In genomic region chr17:50708050-50709000, GRCh38 we compare ENCODE assay signal across 1 cellular context.
TF ChIP-seq lines count a peak whose summit lies in the region.

No MANE protein-coding gene starts in this region.

TF ChIP-seq in K562, 482 proteins besides CTCF, POLR2A, EP300 and RAD21 (continued from another document):
- TF ChIP-seq, protein P1, sequence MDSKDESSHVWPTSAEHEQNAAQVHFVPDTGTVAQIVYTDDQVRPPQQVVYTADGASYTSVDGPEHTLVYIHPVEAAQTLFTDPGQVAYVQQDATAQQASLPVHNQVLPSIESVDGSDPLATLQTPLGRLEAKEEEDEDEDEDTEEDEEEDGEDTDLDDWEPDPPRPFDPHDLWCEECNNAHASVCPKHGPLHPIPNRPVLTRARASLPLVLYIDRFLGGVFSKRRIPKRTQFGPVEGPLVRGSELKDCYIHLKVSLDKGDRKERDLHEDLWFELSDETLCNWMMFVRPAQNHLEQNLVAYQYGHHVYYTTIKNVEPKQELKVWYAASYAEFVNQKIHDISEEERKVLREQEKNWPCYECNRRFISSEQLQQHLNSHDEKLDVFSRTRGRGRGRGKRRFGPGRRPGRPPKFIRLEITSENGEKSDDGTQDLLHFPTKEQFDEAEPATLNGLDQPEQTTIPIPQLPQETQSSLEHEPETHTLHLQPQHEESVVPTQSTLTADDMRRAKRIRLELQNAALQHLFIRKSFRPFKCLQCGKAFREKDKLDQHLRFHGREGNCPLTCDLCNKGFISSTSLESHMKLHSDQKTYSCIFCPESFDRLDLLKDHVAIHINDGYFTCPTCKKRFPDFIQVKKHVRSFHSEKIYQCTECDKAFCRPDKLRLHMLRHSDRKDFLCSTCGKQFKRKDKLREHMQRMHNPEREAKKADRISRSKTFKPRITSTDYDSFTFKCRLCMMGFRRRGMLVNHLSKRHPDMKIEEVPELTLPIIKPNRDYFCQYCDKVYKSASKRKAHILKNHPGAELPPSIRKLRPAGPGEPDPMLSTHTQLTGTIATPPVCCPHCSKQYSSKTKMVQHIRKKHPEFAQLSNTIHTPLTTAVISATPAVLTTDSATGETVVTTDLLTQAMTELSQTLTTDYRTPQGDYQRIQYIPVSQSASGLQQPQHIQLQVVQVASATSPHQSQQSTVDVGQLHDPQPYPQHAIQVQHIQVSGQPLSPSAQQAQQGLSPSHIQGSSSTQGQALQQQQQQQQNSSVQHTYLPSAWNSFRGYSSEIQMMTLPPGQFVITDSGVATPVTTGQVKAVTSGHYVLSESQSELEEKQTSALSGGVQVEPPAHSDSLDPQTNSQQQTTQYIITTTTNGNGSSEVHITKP (IDR thresholded peaks at IDR 0.05; ENCODE audit: partially characterized antibody): peak; percentile 87
- no peak for TF ChIP-seq ZNF778 (CRISPR knock-in tag; IDR thresholded peaks at IDR 0.05)
- 0 out of 4 replicates have a peak, but pooled peaks of 1 of the 2 experiments have one; percentile 5 for TF ChIP-seq TRIM24 (IDR thresholded peaks at IDR 0.05)
- 0 out of 2 replicates have a peak, but pooled peaks have one; percentile 46 for TF ChIP-seq TCF3 (CRISPR knock-in tag; IDR thresholded peaks at IDR 0.05)
- TF ChIP-seq ZNF311 (CRISPR knock-in tag; IDR thresholded peaks at IDR 0.05): no peak
- 0 out of 2 replicates have a peak, but pooled peaks have one; percentile 49 for TF ChIP-seq BACH1 (tag; IDR thresholded peaks at IDR 0.05)
TF ChIP-seq in K562: peak in this region for 59.
